Comparison of ENCODE assay signal across 9 cellular contexts in the genomic region with DNA sequence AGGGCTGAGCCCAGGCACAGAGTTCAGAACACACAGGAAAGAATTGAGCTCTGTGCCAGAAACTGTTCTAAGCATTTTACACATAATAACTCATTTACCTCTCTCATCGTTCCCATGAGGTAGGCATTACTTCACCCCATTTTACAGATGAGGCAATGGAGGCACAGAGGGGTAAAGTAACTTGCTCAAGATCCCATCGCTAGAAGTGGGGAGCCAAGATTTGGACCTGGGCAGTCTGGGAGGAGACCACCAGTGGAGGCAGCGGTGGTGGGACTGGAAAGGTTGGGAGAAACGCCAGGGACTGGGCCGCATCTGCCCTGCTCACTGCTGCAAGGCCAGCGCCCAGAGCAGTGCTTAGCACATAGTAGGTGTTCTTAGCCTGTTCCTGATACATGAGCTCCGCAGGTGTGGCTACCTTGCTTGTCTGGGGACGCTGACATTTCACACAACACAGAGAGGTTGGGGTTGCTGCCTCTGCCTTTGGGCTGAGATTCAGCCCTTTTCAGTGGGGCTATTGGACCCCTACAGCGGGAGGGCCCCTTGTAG. TPM values are rescaled to one million over a fixed set of nuclear protein-coding genes. Genes with fewer than 3 reads are reported as not detected.
DNase-seq lines count a peak whose midpoint lies in the region; ATAC-seq and TF ChIP-seq lines count a peak whose summit lies in the region.
"Had no signal": no experiment of that assay in that cellular context is flagged by ENCODE, and none has a peak within 500 bp of the region (broad histone marks: within the 10 kb centered on the region; RNA-seq: fewer than 3 reads in every experiment).

No MANE protein-coding gene starts in this region.

- H3K4me1 Mint-ChIP-seq in MCF 10A (ENCODE audit: insufficient read depth, unreplicated experiment) = peaks cover 21% of the 10 kb centered on the region
- peaks cover 57% of the 10 kb centered on the region for H3K4me1 Mint-ChIP-seq in activated naive CD8-positive, alpha-beta T cell (ENCODE audit: low read depth)

- no peaks in the 10 kb centered on the region for H3K36me3 ChIP-seq in breast epithelium
- H3K36me3 ChIP-seq in mesendoderm (ENCODE audit: control insufficient read depth, insufficient read depth, low read length) = no peaks in the 10 kb centered on the region
- no peaks in the 10 kb centered on the region for H3K36me3 ChIP-seq in upper lobe of left lung
- H3K36me3 ChIP-seq in testis (ENCODE audit: low read depth, missing control alignments) = no peaks in the 10 kb centered on the region

- peak overlapping the region; percentile 14 for H2BK5ac ChIP-seq in mesendoderm (ENCODE audit: low read length)

- no peaks in the 10 kb centered on the region for H3K79me2 ChIP-seq in mesendoderm (ENCODE audit: control insufficient read depth, insufficient read depth, low read length)

- no peak for TF ChIP-seq POLR2A in breast epithelium (IDR thresholded peaks at IDR 0.05)
- no peak for TF ChIP-seq POLR2A in upper lobe of left lung (IDR thresholded peaks at IDR 0.05)
- no peak for TF ChIP-seq POLR2A in testis (IDR thresholded peaks at IDR 0.05)

- ATAC-seq in upper lobe of left lung (ENCODE audit: low FRiP score in 2 of 2) = no peak

- BruUV-seq in MCF 10A (replicated peaks; lab: Mats Ljungman, UMichigan) = no TSS peak

- H3K27ac ChIP-seq in breast epithelium (peak overlapping the region; percentile 0 to 23), mesendoderm (ENCODE audit: low read depth, low read length) (peak overlapping the region; percentile 62), upper lobe of left lung (peak overlapping the region; percentile 51 to 78 (median 74)), testis (no peak overlapping the region)

- H3K27ac Mint-ChIP-seq in MCF 10A (ENCODE audit: low read depth, unreplicated experiment) = no peak overlapping the region
- peak overlapping the region; percentile 92 for H3K27ac Mint-ChIP-seq in activated naive CD8-positive, alpha-beta T cell

- POLR2A ChIA-PET in MCF 10A (lab: Yijun Ruan, JAX) = interaction anchor here (0.6 to 1.6 kb wide), 2 partner anchors 8 to 120 kb away, joined by 3 to 4 read pairs; no protein-coding TSS in a partner anchor

- H3K36me3 Mint-ChIP-seq in MCF 10A (ENCODE audit: insufficient read depth, unreplicated experiment) = no peaks in the 10 kb centered on the region
- no peaks in the 10 kb centered on the region for H3K36me3 Mint-ChIP-seq in activated naive CD8-positive, alpha-beta T cell

- no peaks in the 10 kb centered on the region for H3K27me3 Mint-ChIP-seq in MCF 10A (ENCODE audit: insufficient read depth, unreplicated experiment)
- no peaks in the 10 kb centered on the region for H3K27me3 Mint-ChIP-seq in activated naive CD8-positive, alpha-beta T cell

- no peak for TF ChIP-seq EP300 in upper lobe of left lung (IDR thresholded peaks at IDR 0.05)

- no peak overlapping the region for H3K4me3 Mint-ChIP-seq in MCF 10A (ENCODE audit: unreplicated experiment)
- peak overlapping the region; percentile 23 for H3K4me3 Mint-ChIP-seq in activated naive CD8-positive, alpha-beta T cell

- TF ChIP-seq CTCF in breast epithelium (IDR thresholded peaks at IDR 0.05) = no peak
- TF ChIP-seq CTCF in MCF 10A (IDR thresholded peaks at IDR 0.05; ENCODE audit: unreplicated experiment) = no peak
- TF ChIP-seq CTCF in upper lobe of left lung (IDR thresholded peaks at IDR 0.05) = no peak
- TF ChIP-seq CTCF in testis (IDR thresholded peaks at IDR 0.05) = no peak

- no CpG with 5 or more reads among the region's 9 CpGs for WGBS in mesendoderm (ENCODE audit: extremely low coverage, insufficient coverage, low lambda C conversion rate)
- 65 to 85% methylated on average over 7 to 9 of the region's 9 CpGs for WGBS in upper lobe of left lung, 2 donors
- 85 to 89% methylated on average over 9 of the region's 9 CpGs for WGBS in testis, 2 donors

- H3K4me1 ChIP-seq in breast epithelium = peaks cover 20 to 24% of the 10 kb centered on the region in 2 donors
- H3K4me1 ChIP-seq in mesendoderm (ENCODE audit: control insufficient read depth, low read depth, low read length) = peaks cover 20% of the 10 kb centered on the region
- peaks cover 45 to 64% (median 63%) of the 10 kb centered on the region in 4 donors for H3K4me1 ChIP-seq in upper lobe of left lung
- H3K4me1 ChIP-seq in testis = peaks cover 21% of the 10 kb centered on the region

- H3K4me3 ChIP-seq in breast epithelium (no peak overlapping the region), mesendoderm (ENCODE audit: low read length) (no peak overlapping the region), upper lobe of left lung (no peak overlapping the region), testis (no peak overlapping the region)

- no peak overlapping the region for H3K4me2 ChIP-seq in mesendoderm (ENCODE audit: low read length)

- no peak overlapping the region for H3K23ac ChIP-seq in mesendoderm (ENCODE audit: low read length)

- peak overlapping the region; percentile 41 for H3K18ac ChIP-seq in mesendoderm (ENCODE audit: low read length)

- H3K4ac ChIP-seq in mesendoderm (ENCODE audit: low read depth, low read length) = no peak overlapping the region

- no peaks in the 10 kb centered on the region for H3K27me3 ChIP-seq in breast epithelium
- no peaks in the 10 kb centered on the region for H3K27me3 ChIP-seq in mesendoderm (ENCODE audit: insufficient read depth, low read length, poor library complexity)
- H3K27me3 ChIP-seq in upper lobe of left lung = no peaks in the 10 kb centered on the region
- H3K27me3 ChIP-seq in testis = no peaks in the 10 kb centered on the region

- peak overlapping the region; percentile 54 for H3K9ac ChIP-seq in mesendoderm (ENCODE audit: low read length)

- no peak overlapping the region for H4K8ac ChIP-seq in mesendoderm (ENCODE audit: low read depth, low read length)

- no peaks in the 10 kb centered on the region for H3K79me1 ChIP-seq in mesendoderm (ENCODE audit: low read length)

- H2AK5ac ChIP-seq in mesendoderm (ENCODE audit: low read length) = peak overlapping the region; percentile 0

- peak overlapping the region; percentile 66 for H3K56ac ChIP-seq in mesendoderm (ENCODE audit: low read length)

- CTCF ChIA-PET in MCF 10A (lab: Yijun Ruan, JAX) = interaction anchor here (0.7 to 25.8 kb wide), 5 partner anchors 15 to 400 kb away, joined by 3 to 969 read pairs (median 4); partner anchors contain the start of gene AHCYL1

- H2BK15ac ChIP-seq in mesendoderm (replicated peaks; ENCODE audit: low read depth) = no peak overlapping the region

- H3K9me3 Mint-ChIP-seq in MCF 10A (ENCODE audit: unreplicated experiment) = no peaks in the 10 kb centered on the region
- no peaks in the 10 kb centered on the region for H3K9me3 Mint-ChIP-seq in activated naive CD8-positive, alpha-beta T cell (ENCODE audit: low read depth)

- H2BK120ac ChIP-seq in mesendoderm (ENCODE audit: low read depth, low read length) = peak overlapping the region; percentile 14

- no peak overlapping the region for H4K5ac ChIP-seq in mesendoderm (ENCODE audit: low read length)

- intact Hi-C loops in breast epithelium (cut with DNase I; ENCODE audit: low total_unique reads) (no loop called here), MCF 10A (cut with micrococcal nuclease) (loop anchor here (5.0 kb wide), 1 partner anchor 121 kb away; the partner anchor contains the start of gene CSF1), testis (cut with DNase I; ENCODE audit: low total_unique reads) (loop anchor here (5.0 kb wide), 1 partner anchor 191 kb away; the partner anchor contains the start of gene AHCYL1)

- H3K9me3 ChIP-seq in breast epithelium (no peaks in the 10 kb centered on the region), upper lobe of left lung (no peaks in the 10 kb centered on the region), testis (no peaks in the 10 kb centered on the region)

- peak in 1 of 2 donors; percentile 35 for DNase-seq in breast epithelium (ENCODE audit: low spot score in 2 of 2)
- DNase-seq in MCF 10A (ENCODE audit: unreplicated experiment) = no peak
- DNase-seq in mesendoderm = no peak
- DNase-seq in upper lobe of left lung = peak in 1 of 2 donors; percentile 16
- DNase-seq in testis = no peak
- no peak for DNase-seq in OCI-M1 (lab: John Stamatoyannopoulos, UW)
- DNase-seq in dermis blood vessel endothelial cell = no peak

RNA-seq across cellular contexts. Expression of gene EPS8L3, which starts 27.8 kb away (rescaled TPM):
- total RNA-seq in breast epithelium (1 to 10 TPM in 1 of 3 donors, not detected in 2; 3.6 TPM), MCF 10A (2022) (not detected in 2 replicates), upper lobe of left lung (under 1 TPM in 1 of 6 donors, not detected in 5; 0.20 TPM), testis (1 to 10 TPM; 3.3 to 7.2 TPM), dermis blood vessel endothelial cell (not detected in 2 replicates)
- not detected for polyA plus RNA-seq in mesendoderm (2013, experiment 1 of 2)
- polyA plus RNA-seq in mesendoderm (2013, experiment 2 of 2) = not detected
- 7.7 TPM for polyA plus RNA-seq in testis (ENCODE audit: insufficient read depth, low read depth, low replicate concordance)
- polyA plus RNA-seq: BJ had no signal

RNA-seq across cellular contexts. Expression of gene GSTM3, which starts 50.7 kb away (rescaled TPM):
- 100 to 1,000 TPM in 2 of 3 donors, 10 to 100 TPM in 1; 40.0 to 226 (median 105) TPM for total RNA-seq in breast epithelium
- not detected in 2 replicates for total RNA-seq in MCF 10A (2022)
- 6.4 TPM for polyA plus RNA-seq in mesendoderm (2013, experiment 1 of 2)
- 6.1 TPM for polyA plus RNA-seq in mesendoderm (2013, experiment 2 of 2)
- total RNA-seq in upper lobe of left lung = 10 to 100 TPM in 3 of 6 donors, 1 to 10 TPM in 3; 4.9 to 23.3 (median 11.2) TPM
- 100 to 1,000 TPM; 748 to 769 TPM for total RNA-seq in testis
- polyA plus RNA-seq in testis (ENCODE audit: insufficient read depth, low read depth, low replicate concordance) = 1,464 TPM
- 25.1 and 54.1 TPM in 2 replicates for total RNA-seq in dermis blood vessel endothelial cell

Comparison
In these comparisons a context has a peak if more than half of its experiments do, and no peak if none do; other contexts are left out.
1. H3K27ac ChIP-seq: peak in breast epithelium (2 of 2), mesendoderm (single experiment) and upper lobe of left lung (4 of 4); none in testis (0 of 2).